Comparison of ENCODE assay signal across 12 cellular contexts in the genomic region with DNA sequence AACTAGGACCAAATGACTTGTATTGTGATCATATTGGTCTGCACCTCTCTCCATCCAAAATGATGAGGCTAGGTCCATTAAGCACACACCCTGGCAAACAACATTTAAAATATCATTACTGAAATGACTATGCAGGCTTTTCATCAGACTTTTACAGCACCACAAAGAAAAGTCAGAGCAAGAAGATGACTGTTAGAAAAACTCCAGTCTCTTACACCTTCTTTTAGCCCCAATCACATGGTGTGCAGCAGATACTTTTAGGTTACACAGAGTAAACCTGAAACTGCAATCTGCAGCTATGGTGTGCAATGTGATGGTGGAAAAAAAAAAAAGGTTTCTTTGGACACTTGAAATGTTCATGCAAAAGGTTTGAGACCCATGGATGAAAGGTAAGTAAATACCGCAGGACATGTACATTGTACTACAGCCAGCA. TPM values are rescaled to one million over a fixed set of nuclear protein-coding genes. Genes with fewer than 3 reads are reported as not detected.
DNase-seq lines count a peak whose midpoint lies in the region; ATAC-seq and TF ChIP-seq lines count a peak whose summit lies in the region.
"Had no signal": no experiment of that assay in that cellular context is flagged by ENCODE, and none has a peak within 500 bp of the region (broad histone marks: within the 10 kb centered on the region; RNA-seq: fewer than 3 reads in every experiment).

No MANE protein-coding gene starts in this region.

- H3K79me1 ChIP-seq in neuronal stem cell (ENCODE audit: low read depth, low read length) = no peaks in the 10 kb centered on the region

- H3K27me3 ChIP-seq in neuronal stem cell (ENCODE audit: control insufficient read depth in 3 of 3, insufficient read depth in 3 of 3, low read depth in 1 of 3, low read length in 3 of 3) = no peaks in the 10 kb centered on the region

- no peak overlapping the region for H2BK15ac ChIP-seq in neuronal stem cell (ENCODE audit: low read length)

- POLR2A ChIA-PET in activated CD4-positive, alpha-beta memory T cell treated with anti-CD3 and anti-CD28 coated beads, Interleukin-2, amount 10 ng/mL, durations not matched to agents 7 days and 5 days (lab: Charles Lee) = interaction anchor here (1.4 to 3.2 kb wide), 3 partner anchors 39 to 94 kb away, joined by 8 to 16 read pairs (median 13); partner anchors contain the start of genes C18orf54, MBD2 and STARD6

- no peak overlapping the region for H3K14ac ChIP-seq in neuronal stem cell (ENCODE audit: low read length)

- no peak overlapping the region for H4K8ac ChIP-seq in neuronal stem cell (ENCODE audit: low read depth, low read length)

- no peaks in the 10 kb centered on the region for H3K36me3 Mint-ChIP-seq in activated CD4-positive, alpha-beta memory T cell treated with anti-CD3 and anti-CD28 coated beads, Interleukin-2, amount 10 ng/mL, durations not matched to agents 7 days and 5 days (ENCODE audit: low read depth)
- no peaks in the 10 kb centered on the region for H3K36me3 Mint-ChIP-seq in endothelial cell (ENCODE audit: low read depth, unreplicated experiment)

- H3K9me3 Mint-ChIP-seq in activated CD4-positive, alpha-beta memory T cell treated with anti-CD3 and anti-CD28 coated beads, Interleukin-2, amount 10 ng/mL, durations not matched to agents 7 days and 5 days = no peaks in the 10 kb centered on the region
- no peaks in the 10 kb centered on the region for H3K9me3 Mint-ChIP-seq in endothelial cell (ENCODE audit: unreplicated experiment)

- TF ChIP-seq CTCF in endothelial cell (IDR thresholded peaks at IDR 0.05; ENCODE audit: unreplicated experiment) = no peak

- CTCF ChIA-PET in activated CD4-positive, alpha-beta memory T cell treated with anti-CD3 and anti-CD28 coated beads, Interleukin-2, amount 10 ng/mL, durations not matched to agents 7 days and 5 days (lab: Charles Lee) = interaction anchor here (1.0 to 3.1 kb wide), 3 partner anchors 39 to 94 kb away, joined by 3 to 8 read pairs (median 6); partner anchors contain the start of genes C18orf54, MBD2 and STARD6

- DNase-seq in activated CD4-positive, alpha-beta memory T cell treated with anti-CD3 and anti-CD28 coated beads, Interleukin-2, amount 10 ng/mL, durations not matched to agents 7 days and 5 days = no peak
- DNase-seq in endothelial cell (ENCODE audit: low spot score) (no peak), neuronal stem cell (ENCODE audit: low spot score) (no peak), DMS79 (lab: John Stamatoyannopoulos, UW) (no peak), HUDEP-2 (lab: John Stamatoyannopoulos, UW; ENCODE audit: unreplicated experiment in 76 of 76) (no peak)
- DNase-seq: cerebellar nuclear complex, NCI-H1092 treated with DMSO at 0.1 percent for 48 hours, psoas muscle, T-helper 9 cell had no signal

- H2BK120ac ChIP-seq in neuronal stem cell (ENCODE audit: low read depth, low read length) = no peak overlapping the region

- H3K27ac ChIP-seq in neuronal stem cell (replicated peaks; ENCODE audit: low read length) = no peak overlapping the region
- H3K27ac ChIP-seq: psoas muscle had no signal

- no peaks in the 10 kb centered on the region for H3K4me1 ChIP-seq in neuronal stem cell (ENCODE audit: control insufficient read depth in 2 of 2, insufficient read depth in 1 of 2, low read depth in 1 of 2, low read length in 2 of 2)
- H3K4me1 ChIP-seq: psoas muscle had no signal

- H2AFZ ChIP-seq in neuronal stem cell (ENCODE audit: low read length) = no peak overlapping the region

- peaks cover 61% of the 10 kb centered on the region for H3K4me1 Mint-ChIP-seq in activated CD4-positive, alpha-beta memory T cell treated with anti-CD3 and anti-CD28 coated beads, Interleukin-2, amount 10 ng/mL, durations not matched to agents 7 days and 5 days
- no peaks in the 10 kb centered on the region for H3K4me1 Mint-ChIP-seq in endothelial cell (ENCODE audit: unreplicated experiment)

- no peak overlapping the region for H2AK5ac ChIP-seq in neuronal stem cell (ENCODE audit: low read depth, low read length)

- no peak overlapping the region for H3K23ac ChIP-seq in neuronal stem cell (ENCODE audit: low read depth, low read length, poor library complexity)

- H3K9me3 ChIP-seq in neuronal stem cell (replicated peaks in 1 of 2; ENCODE audit: control insufficient read depth in 2 of 2, insufficient read depth in 1 of 2, low read depth in 1 of 2, low read length in 2 of 2) = peaks cover 0 to 4% of the 10 kb centered on the region in 2 donors
- H3K9me3 ChIP-seq: psoas muscle had no signal

- no peak overlapping the region for H3K9ac ChIP-seq in neuronal stem cell (ENCODE audit: low read depth, low read length, poor library complexity)

- H2BK12ac ChIP-seq in neuronal stem cell (ENCODE audit: low read length) = no peak overlapping the region

- H2BK5ac ChIP-seq in neuronal stem cell (ENCODE audit: low read length) = no peak overlapping the region

- H3K4ac ChIP-seq in neuronal stem cell (ENCODE audit: low read length) = no peak overlapping the region

- H3K36me3 ChIP-seq in neuronal stem cell (replicated peaks in 1 of 2; ENCODE audit: control insufficient read depth in 2 of 2, insufficient read depth in 2 of 2, low read length in 2 of 2) = no peaks in the 10 kb centered on the region

- H3K4me2 ChIP-seq in neuronal stem cell (ENCODE audit: insufficient read depth, low read length, poor library complexity, severe bottlenecking) = no peak overlapping the region

- no peak overlapping the region for H4K91ac ChIP-seq in neuronal stem cell (ENCODE audit: low read depth, low read length, poor library complexity)

- no peaks in the 10 kb centered on the region for H3K27me3 Mint-ChIP-seq in activated CD4-positive, alpha-beta memory T cell treated with anti-CD3 and anti-CD28 coated beads, Interleukin-2, amount 10 ng/mL, durations not matched to agents 7 days and 5 days
- H3K27me3 Mint-ChIP-seq in endothelial cell (ENCODE audit: unreplicated experiment) = peaks cover 2% of the 10 kb centered on the region

- ATAC-seq in GM18499 (IDR thresholded peaks at IDR 0.05; ENCODE audit: insufficient read depth, unreplicated experiment) (peak; percentile 76), GM19452 (IDR thresholded peaks at IDR 0.05; ENCODE audit: unreplicated experiment) (peak; percentile 72), HG03064 (IDR thresholded peaks at IDR 0.05; ENCODE audit: low read depth, unreplicated experiment) (peak; percentile 67)
- ATAC-seq: psoas muscle had no signal

- no peak overlapping the region for H3K18ac ChIP-seq in neuronal stem cell (ENCODE audit: low read length)

- no CpG with 5 or more reads among the region's 1 CpG for WGBS in neuronal stem cell (ENCODE audit: extremely low coverage in 2 of 2, insufficient read length in 2 of 2, insufficient replicate concordance in 1 of 2), 2 donors

- H3K4me3 Mint-ChIP-seq in activated CD4-positive, alpha-beta memory T cell treated with anti-CD3 and anti-CD28 coated beads, Interleukin-2, amount 10 ng/mL, durations not matched to agents 7 days and 5 days = peak overlapping the region; percentile 57
- H3K4me3 Mint-ChIP-seq in endothelial cell (ENCODE audit: unreplicated experiment) = no peak overlapping the region

- peak overlapping the region; percentile 86 for H3K27ac Mint-ChIP-seq in activated CD4-positive, alpha-beta memory T cell treated with anti-CD3 and anti-CD28 coated beads, Interleukin-2, amount 10 ng/mL, durations not matched to agents 7 days and 5 days
- H3K27ac Mint-ChIP-seq in endothelial cell (ENCODE audit: unreplicated experiment) = no peak overlapping the region

- no peak overlapping the region for H3K4me3 ChIP-seq in neuronal stem cell (ENCODE audit: low read length in 2 of 2)
- H3K4me3 ChIP-seq: psoas muscle had no signal

RNA-seq across cellular contexts. Expression of gene POLI, which starts 5.4 kb away (rescaled TPM):
- 10 to 100 TPM; 23.0 to 24.1 TPM for total RNA-seq in activated CD4-positive, alpha-beta memory T cell treated with anti-CD3 and anti-CD28 coated beads, Interleukin-2, amount 10 ng/mL, durations not matched to agents 7 days and 5 days
- total RNA-seq in endothelial cell (ENCODE audit: unreplicated experiment) = 29.0 TPM
- polyA plus RNA-seq in neuronal stem cell (2013, experiment 1 of 2) = 36.1 TPM
- polyA plus RNA-seq in neuronal stem cell (2013, experiment 2 of 2) = 38.0 TPM

RNA-seq across cellular contexts. Expression of gene MBD2, which starts 39.5 kb away (rescaled TPM):
- total RNA-seq in activated CD4-positive, alpha-beta memory T cell treated with anti-CD3 and anti-CD28 coated beads, Interleukin-2, amount 10 ng/mL, durations not matched to agents 7 days and 5 days = 100 to 1,000 TPM; 133 to 134 TPM
- total RNA-seq in endothelial cell (ENCODE audit: unreplicated experiment) = 27.7 TPM
- polyA plus RNA-seq in neuronal stem cell (2013, experiment 1 of 2) = 31.4 TPM
- 31.2 TPM for polyA plus RNA-seq in neuronal stem cell (2013, experiment 2 of 2)
